In genomic region chr4:24411299-24411698, GRCh38 we compare ENCODE assay signal across 11 cellular contexts.
"Had no signal": no experiment of that assay in that cellular context is flagged by ENCODE, and none has a peak within 500 bp of the region (broad histone marks: within the 10 kb centered on the region; RNA-seq: fewer than 3 reads in every experiment).

No MANE protein-coding gene starts in this region.

- H3K4me3 Mint-ChIP-seq: GM23338, H9, HFFc6 had no signal

- H3K4me2 ChIP-seq: GM23338 had no signal

- H3K9ac ChIP-seq: GM23248 had no signal

- FAIRE-seq: H1, H54 had no signal

- ATAC-seq: GM23338, HCT116 had no signal

- DNase-seq: GM23248, GOT3, H7, H9, HCEC 1CT, HFFc6 had no signal

- H3K9me3 ChIP-seq: HAP-1 had no signal

- H3K4me1 ChIP-seq: HAP-1 had no signal

- H3K27ac Mint-ChIP-seq: GM23338, H9, HFFc6 had no signal

- H2AFZ ChIP-seq: GM23248, GM23338 had no signal

- H3K9me3 Mint-ChIP-seq: HFFc6 had no signal

- H3K4me3 ChIP-seq: GM23248, GM23338, HAP-1 had no signal

- H3K27ac ChIP-seq: GM23248 had no signal

- H3K36me3 ChIP-seq: HAP-1 had no signal
